27 cellular contexts compared by ENCODE assay signal in genomic region chr10:107589081-107589480, GRCh38.
"Had no signal": no experiment of that assay in that cellular context is flagged by ENCODE, and none has a peak within 500 bp of the region (broad histone marks: within the 10 kb centered on the region; RNA-seq: fewer than 3 reads in every experiment).

No MANE protein-coding gene starts in this region.

- ATAC-seq: activated CD8-positive, alpha-beta T cell treated with anti-CD3 and anti-CD28 coated beads for 36 hours; activated naive CD8-positive, alpha-beta T cell treated with anti-CD3 and anti-CD28 coated beads, Interleukin-2, amount 50 U/mL, for 24 hours; body of pancreas; esophagus mucosa; heart right ventricle; mucosa of descending colon; right lobe of liver; stimulated activated naive CD8-positive, alpha-beta T cell treated with anti-CD3 and anti-CD28 coated beads, Interleukin-15, Interleukin-2, amounts not matched to agents 100 U/mL and 50 U/mL, for 24 hours had no signal

- DNase-seq: activated B cell treated with CpG ODN at 0.5 μM for 24 hours; activated CD4-positive, alpha-beta T cell treated with anti-CD3 and anti-CD28 coated beads, Interleukin-2, amount 50 U/mL, for 1 hour; activated CD8-positive, alpha-beta T cell treated with anti-CD3 and anti-CD28 coated beads for 36 hours; activated naive CD8-positive, alpha-beta T cell treated with anti-CD3 and anti-CD28 coated beads, Interleukin-2, amount 50 U/mL, for 24 hours; activated T-cell treated with anti-CD3 and anti-CD28 coated beads, Interleukin-2, amount 50 U/mL, for 48 hours; amygdala; body of pancreas; cerebellar nuclear complex; foreskin melanocyte; heart right ventricle; left ventricle myocardium inferior; mucosa of descending colon; right lobe of liver; stimulated activated CD4-positive, alpha-beta T cell treated with anti-CD3 and anti-CD28 coated beads, Interleukin-12 subunit alpha, Interleukin-12 subunit beta, amount 100 ng/mL, for 4 hours; stimulated activated CD4-positive, alpha-beta T cell treated with anti-CD3 and anti-CD28 coated beads, Interleukin-4, amount 100 ng/mL, for 1 hour; stimulated activated naive CD8-positive, alpha-beta T cell treated with anti-CD3 and anti-CD28 coated beads, Interleukin-15, Interleukin-2, amounts not matched to agents 100 U/mL and 50 U/mL, for 24 hours; T-helper 1 cell; trophoblast cell; uterus had no signal

- H3K4me1 ChIP-seq: body of pancreas, heart right ventricle, left ventricle myocardium inferior, right lobe of liver, uterus had no signal

- H3K9me3 ChIP-seq: right lobe of liver, uterus had no signal

- FAIRE-seq: endothelial cell of umbilical vein, islet of Langerhans had no signal

- H3K4me3 ChIP-seq: body of pancreas, cardiac muscle cell, coronary artery, heart right ventricle, left ventricle myocardium inferior, lung, mucosa of descending colon, right lobe of liver, skin epidermis, thoracic aorta, uterus had no signal

- H3K27me3 ChIP-seq: body of pancreas, cardiac muscle cell, heart right ventricle, right lobe of liver, uterus had no signal

- H3K36me3 ChIP-seq: cardiac muscle cell, heart right ventricle, left ventricle myocardium inferior, right lobe of liver, thoracic aorta, uterus had no signal
